8 cellular contexts compared by ENCODE assay signal in the genomic region with DNA sequence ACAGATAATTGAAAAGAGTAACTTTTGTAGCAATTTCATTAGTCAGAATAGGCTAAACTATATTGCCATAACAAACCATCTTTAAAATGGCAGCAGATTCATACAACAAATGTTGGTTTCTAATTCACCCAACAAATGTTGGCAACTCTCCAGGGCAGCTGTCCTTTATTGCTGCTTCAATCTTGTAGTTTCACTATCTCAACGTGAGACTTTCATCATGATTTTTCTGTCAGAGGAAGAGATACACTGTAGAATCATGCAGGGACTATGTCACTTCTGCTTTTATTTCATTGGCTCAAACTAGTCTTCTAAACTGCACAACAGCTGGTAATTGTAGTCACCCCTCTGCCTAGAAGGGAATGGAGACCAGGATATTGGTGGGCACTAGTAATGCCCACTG.
DNase-seq lines count a peak whose midpoint lies in the region; ATAC-seq and TF ChIP-seq lines count a peak whose summit lies in the region.

No MANE protein-coding gene starts in this region.

- H3K4me1 Mint-ChIP-seq in WTC11, result peaks cover 27% of the 10 kb centered on the region

- H3K36me3 Mint-ChIP-seq in WTC11, result no peaks in the 10 kb centered on the region

- no peak overlapping the region for H3K9ac ChIP-seq in DND-41 (ENCODE audit: low read depth, low read length)

- TF ChIP-seq CTCF in DND-41 (IDR thresholded peaks at IDR 0.05; ENCODE audit: borderline replicate concordance, extremely low read depth, low read length, poor library complexity, severe bottlenecking), result no peak
- no peak for TF ChIP-seq CTCF in gastroesophageal sphincter (IDR thresholded peaks at IDR 0.05)
- TF ChIP-seq CTCF in WTC11 (IDR thresholded peaks at IDR 0.05), result no peak

- H3K4me1 ChIP-seq in DND-41 (ENCODE audit: insufficient read depth, low read length) (peaks cover 7% of the 10 kb centered on the region), gastroesophageal sphincter (peaks cover 0 to 11% (median 0%) of the 10 kb centered on the region in 3 donors)

- H4K20me1 ChIP-seq in DND-41 (ENCODE audit: insufficient read depth, low read length), result no peaks in the 10 kb centered on the region

- H3K79me2 ChIP-seq in DND-41 (ENCODE audit: insufficient read depth, low read length), result no peaks in the 10 kb centered on the region

- H3K27ac ChIP-seq in DND-41 (ENCODE audit: low read length), result no peak overlapping the region
- no peak overlapping the region for H3K27ac ChIP-seq in gastroesophageal sphincter

- no peak for TF ChIP-seq POLR2A in gastroesophageal sphincter (IDR thresholded peaks at IDR 0.05)

- H3K27ac Mint-ChIP-seq in WTC11, result no peak overlapping the region; the same call in 1 of the 2 replicates

- ATAC-seq in DND-41 (ENCODE audit: insufficient read depth, low read depth) (peak; percentile 57; the same call in 1 of the 3 replicates), HG03159 (IDR thresholded peaks at IDR 0.05; ENCODE audit: unreplicated experiment) (peak; percentile 87), gastroesophageal sphincter (no peak), WTC11 (no peak)

- no peak overlapping the region for H2AFZ ChIP-seq in DND-41 (ENCODE audit: low read depth, low read length)

- H3K4me3 Mint-ChIP-seq in WTC11, result no peak overlapping the region

- CTCF ChIA-PET in WTC11 (lab: Charles Lee), result interaction anchor here (1.2 to 2.2 kb wide), 2 partner anchors 24 to 267 kb away, joined by 3 to 7 read pairs; no protein-coding TSS in a partner anchor

- H3K9me3 ChIP-seq in DND-41 (ENCODE audit: insufficient read depth, low read length, severe bottlenecking) (no peaks in the 10 kb centered on the region), gastroesophageal sphincter (no peaks in the 10 kb centered on the region)

- POLR2A ChIA-PET in WTC11 (lab: Charles Lee), result no interaction called here

- TF ChIP-seq EP300 in gastroesophageal sphincter (IDR thresholded peaks at IDR 0.05), result no peak

- H3K9me3 Mint-ChIP-seq in WTC11, result no peaks in the 10 kb centered on the region

- no peaks in the 10 kb centered on the region for H3K27me3 Mint-ChIP-seq in WTC11 (ENCODE audit: low read depth)

- H3K36me3 ChIP-seq in DND-41 (ENCODE audit: insufficient read depth, low read length) (no peaks in the 10 kb centered on the region), gastroesophageal sphincter (no peaks in the 10 kb centered on the region)

- H3K4me3 ChIP-seq in DND-41 (ENCODE audit: low read depth in 1 of 2, low read length in 2 of 2), result no peak overlapping the region
- H3K4me3 ChIP-seq in gastroesophageal sphincter, result no peak overlapping the region

- H3K27me3 ChIP-seq in DND-41 (ENCODE audit: insufficient read depth, low read length, poor library complexity), result no peaks in the 10 kb centered on the region
- no peaks in the 10 kb centered on the region for H3K27me3 ChIP-seq in gastroesophageal sphincter

- H3K4me2 ChIP-seq in DND-41 (ENCODE audit: insufficient read depth, low read length), result peak overlapping the region; percentile 25; the same call in 1 of the 2 replicates

- DNase-seq in DND-41 (peak; percentile 42), SKM-1 (lab: John Stamatoyannopoulos, UW; ENCODE audit: unreplicated experiment) (peak; percentile 23), left kidney (ENCODE audit: low read depth, low spot score) (peak; percentile 15), 8988T (no peak), WTC11 (ENCODE audit: low spot score) (no peak), SK-N-DZ (ENCODE audit: low spot score) (no peak)

- 25 to 50% methylated on average over 1 of the region's 1 CpG for WGBS in gastroesophageal sphincter (ENCODE audit: low coverage in 1 of 2), 2 donors

TF ChIP-seq in WTC11, 78 proteins besides CTCF, POLR2A, EP300 and RAD21:
- TF ChIP-seq CREB1 (CRISPR knock-in tag; IDR thresholded peaks at IDR 0.05) (no peak), TEAD4 (CRISPR knock-in tag; IDR thresholded peaks at IDR 0.05) (no peak)
- TF ChIP-seq, protein P1, sequence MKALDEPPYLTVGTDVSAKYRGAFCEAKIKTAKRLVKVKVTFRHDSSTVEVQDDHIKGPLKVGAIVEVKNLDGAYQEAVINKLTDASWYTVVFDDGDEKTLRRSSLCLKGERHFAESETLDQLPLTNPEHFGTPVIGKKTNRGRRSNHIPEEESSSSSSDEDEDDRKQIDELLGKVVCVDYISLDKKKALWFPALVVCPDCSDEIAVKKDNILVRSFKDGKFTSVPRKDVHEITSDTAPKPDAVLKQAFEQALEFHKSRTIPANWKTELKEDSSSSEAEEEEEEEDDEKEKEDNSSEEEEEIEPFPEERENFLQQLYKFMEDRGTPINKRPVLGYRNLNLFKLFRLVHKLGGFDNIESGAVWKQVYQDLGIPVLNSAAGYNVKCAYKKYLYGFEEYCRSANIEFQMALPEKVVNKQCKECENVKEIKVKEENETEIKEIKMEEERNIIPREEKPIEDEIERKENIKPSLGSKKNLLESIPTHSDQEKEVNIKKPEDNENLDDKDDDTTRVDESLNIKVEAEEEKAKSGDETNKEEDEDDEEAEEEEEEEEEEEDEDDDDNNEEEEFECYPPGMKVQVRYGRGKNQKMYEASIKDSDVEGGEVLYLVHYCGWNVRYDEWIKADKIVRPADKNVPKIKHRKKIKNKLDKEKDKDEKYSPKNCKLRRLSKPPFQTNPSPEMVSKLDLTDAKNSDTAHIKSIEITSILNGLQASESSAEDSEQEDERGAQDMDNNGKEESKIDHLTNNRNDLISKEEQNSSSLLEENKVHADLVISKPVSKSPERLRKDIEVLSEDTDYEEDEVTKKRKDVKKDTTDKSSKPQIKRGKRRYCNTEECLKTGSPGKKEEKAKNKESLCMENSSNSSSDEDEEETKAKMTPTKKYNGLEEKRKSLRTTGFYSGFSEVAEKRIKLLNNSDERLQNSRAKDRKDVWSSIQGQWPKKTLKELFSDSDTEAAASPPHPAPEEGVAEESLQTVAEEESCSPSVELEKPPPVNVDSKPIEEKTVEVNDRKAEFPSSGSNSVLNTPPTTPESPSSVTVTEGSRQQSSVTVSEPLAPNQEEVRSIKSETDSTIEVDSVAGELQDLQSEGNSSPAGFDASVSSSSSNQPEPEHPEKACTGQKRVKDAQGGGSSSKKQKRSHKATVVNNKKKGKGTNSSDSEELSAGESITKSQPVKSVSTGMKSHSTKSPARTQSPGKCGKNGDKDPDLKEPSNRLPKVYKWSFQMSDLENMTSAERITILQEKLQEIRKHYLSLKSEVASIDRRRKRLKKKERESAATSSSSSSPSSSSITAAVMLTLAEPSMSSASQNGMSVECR (CRISPR knock-in tag; IDR thresholded peaks at IDR 0.05; ENCODE audit: borderline replicate concordance), result no peak
- TF ChIP-seq, protein P2, sequence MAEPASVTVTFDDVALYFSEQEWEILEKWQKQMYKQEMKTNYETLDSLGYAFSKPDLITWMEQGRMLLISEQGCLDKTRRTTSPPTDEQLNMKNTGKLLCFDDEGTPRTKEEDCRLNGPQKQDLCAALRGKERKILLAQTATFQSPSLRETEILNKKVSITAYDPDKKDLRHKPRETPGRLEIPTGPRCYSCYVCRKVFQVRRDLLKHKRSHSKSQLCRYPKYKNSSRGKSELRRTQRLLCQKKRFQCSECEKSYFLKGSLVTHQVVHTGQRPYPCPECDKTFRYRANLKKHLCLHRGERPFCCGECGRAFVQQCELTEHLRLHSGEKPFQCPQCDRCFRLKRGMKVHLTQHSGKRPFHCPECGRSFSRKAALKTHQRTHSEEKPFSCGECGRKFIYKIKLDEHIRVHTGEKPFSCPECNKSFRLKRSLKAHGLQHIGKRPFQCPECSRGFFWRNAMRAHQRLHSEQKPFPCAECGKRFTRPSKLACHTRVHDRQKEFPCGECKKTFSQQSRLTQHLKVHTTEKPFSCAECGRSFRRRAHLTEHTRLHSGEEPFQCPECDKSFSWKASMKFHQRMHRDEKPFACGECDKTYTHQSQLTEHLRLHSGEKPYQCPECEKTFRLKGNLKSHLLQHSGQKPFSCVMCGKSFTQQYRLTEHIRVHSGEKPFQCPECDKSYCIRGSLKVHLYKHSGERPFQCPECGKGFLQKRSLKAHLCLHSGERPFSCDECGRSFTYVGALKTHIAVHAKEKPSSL (CRISPR knock-in tag; conservative IDR thresholded peaks at IDR 0.05), result no peak

Comparison
In these comparisons a context has a peak if more than half of its experiments do, and no peak if none do; other contexts are left out.
1. ATAC-seq: peak in DND-41 (single experiment) and HG03159 (single experiment); none in gastroesophageal sphincter (single experiment) and WTC11 (single experiment).
2. DNase-seq: peak in DND-41 (single experiment), SKM-1 (single experiment) and left kidney (single experiment); none in 8988T (single experiment), WTC11 (single experiment) and SK-N-DZ (single experiment).